Comparison of ENCODE assay signal across 18 cellular contexts in genomic region chr2:31704561-31705212, GRCh38.
DNase-seq lines count a peak whose midpoint lies in the region; ATAC-seq, FAIRE-seq and TF ChIP-seq lines count a peak whose summit lies in the region.
"Had no signal": no experiment of that assay in that cellular context is flagged by ENCODE, and none has a peak within 500 bp of the region (broad histone marks: within the 10 kb centered on the region; RNA-seq: fewer than 3 reads in every experiment).

No MANE protein-coding gene starts in this region.

- peak overlapping the region in 1 of 2 experiments; percentile 25; a peak in 2 of 6 replicates for H3K27ac ChIP-seq in A549
- no peak overlapping the region for H3K27ac ChIP-seq in PC-3 (ENCODE audit: low read length)
- H3K27ac ChIP-seq in HepG2 (ENCODE audit: extremely low read length, insufficient read depth, low read length) = no peak overlapping the region
- peak overlapping the region; percentile 9 to 61 for H3K27ac ChIP-seq in prostate gland

- TF ChIP-seq POLR2A in A549 (IDR thresholded peaks at IDR 0.05; ENCODE audit: low read length) (no peak), HepG2 (IDR thresholded peaks at IDR 0.05; ENCODE audit: insufficient read depth in 1 of 2, low read depth in 2 of 2, low read length in 2 of 2) (no peak), prostate gland (IDR thresholded peaks at IDR 0.05) (no peak)

- peak; percentile 34 to 58; a peak in 2 of 6 replicates for ATAC-seq in A549
- no peak for ATAC-seq in PC-3
- peak; percentile 35; the same call in 1 of the 3 replicates for ATAC-seq in HepG2
- ATAC-seq in SK-N-SH treated with all-trans-retinoic acid at 6 μM for 48 hours = no peak
- no peak for ATAC-seq in GM21447 (IDR thresholded peaks at IDR 0.05; ENCODE audit: unreplicated experiment)
- ATAC-seq in GM21367 (IDR thresholded peaks at IDR 0.05; ENCODE audit: unreplicated experiment) = no peak

- H3K27me3 ChIP-seq in PC-3 (ENCODE audit: low read length) (no peaks in the 10 kb centered on the region), HepG2 (ENCODE audit: control insufficient read depth in 1 of 2, insufficient read depth in 2 of 2, low read length in 2 of 2) (no peaks in the 10 kb centered on the region), prostate gland (replicated peaks; ENCODE audit: insufficient read depth) (no peaks in the 10 kb centered on the region)

- peak in 1 of 2 experiments; percentile 29 for DNase-seq in A549 (ENCODE audit: low read depth in 1 of 2, low spot score in 1 of 2)
- DNase-seq in PC-3 = peak; percentile 44
- no peak for DNase-seq in HepG2 (ENCODE audit: low spot score)
- DNase-seq in prostate gland (ENCODE audit: low spot score) = peak; percentile 88
- DNase-seq in cerebellar nuclear complex (lab: John Stamatoyannopoulos, UW) = no peak
- DNase-seq: C1 segment of cervical spinal cord; CD4-positive, alpha-beta T cell; DMS153; DMS79 treated with DMSO at 0.1 percent for 48 hours; EL had no signal

- H3F3A ChIP-seq in PC-3 (ENCODE audit: low read length, unreplicated experiment) = no peaks in the 10 kb centered on the region

- FAIRE-seq in A549 (lab: Jason Lieb, UNC) (no peak), HepG2 (lab: Jason Lieb, UNC) (no peak)
- FAIRE-seq: D721Med, G401.6, GM12891, H1 had no signal

- no peak for TF ChIP-seq CTCF in A549 (IDR thresholded peaks at IDR 0.05)
- TF ChIP-seq CTCF in PC-3 (conservative IDR thresholded peaks at IDR 0.05; ENCODE audit: low read depth, low read length) = no peak
- TF ChIP-seq CTCF in HepG2 (CRISPR knock-in tag; IDR thresholded peaks at IDR 0.05) = no peak
- no peak for TF ChIP-seq CTCF in prostate gland (IDR thresholded peaks at IDR 0.05)

- TF ChIP-seq EP300 in A549 (IDR thresholded peaks at IDR 0.05) (no peak), HepG2 (IDR thresholded peaks at IDR 0.05; ENCODE audit: low read depth in 2 of 2, low read length in 2 of 2) (no peak), HepG2 (CRISPR knock-in tag; IDR thresholded peaks at IDR 0.05; ENCODE audit: borderline replicate concordance) (no peak)

- intact Hi-C loops in PC-3 (cut with micrococcal nuclease) (no loop called here), HepG2 (cut with micrococcal nuclease; ENCODE audit: unreplicated experiment) (no loop called here), prostate gland (cut with DNase I) (no loop called here)

- H3K36me3 ChIP-seq in PC-3 (ENCODE audit: low read depth, low read length) (no peaks in the 10 kb centered on the region), HepG2 (replicated peaks in 1 of 2; ENCODE audit: control insufficient read depth in 1 of 2, insufficient read depth in 2 of 2, low read length in 2 of 2) (no peaks in the 10 kb centered on the region), prostate gland (no peaks in the 10 kb centered on the region)
- H3K36me3 ChIP-seq: HAP-1 had no signal

- TF ChIP-seq RAD21 in A549 (conservative IDR thresholded peaks at IDR 0.05 in 1 of 2, IDR thresholded peaks at IDR 0.05 in 1 of 2) (no peak), HepG2 (CRISPR knock-in tag; IDR thresholded peaks at IDR 0.05) (no peak)

- peaks cover 6% of the 10 kb centered on the region; the same call in 1 of the 3 replicates for H3K4me1 ChIP-seq in A549
- H3K4me1 ChIP-seq in PC-3 (ENCODE audit: insufficient read depth, low read length) = no peaks in the 10 kb centered on the region
- H3K4me1 ChIP-seq in HepG2 (ENCODE audit: insufficient read depth, low read length) = peaks cover 20% of the 10 kb centered on the region
- H3K4me1 ChIP-seq in prostate gland (replicated peaks) = peaks cover 4% of the 10 kb centered on the region
- H3K4me1 ChIP-seq: HAP-1 had no signal

- in situ Hi-C loops in HepG2 (cut with HindIII; ENCODE audit: extremely low pct_ligation_motif_present, low pct_unique_long_range_greater_than_20kb) = no loop called here

- H4K20me1 ChIP-seq in PC-3 (ENCODE audit: low read length) (no peaks in the 10 kb centered on the region), HepG2 (ENCODE audit: insufficient read depth, low read length) (no peaks in the 10 kb centered on the region)

- POLR2A ChIA-PET in A549 (lab: Yijun Ruan, JAX) (no interaction called here), PC-3 (lab: Charles Lee; ENCODE audit: unreplicated experiment) (no interaction called here), HepG2 (lab: Yijun Ruan, JAX) (interaction anchor here (0.6 to 1.2 kb wide), 2 partner anchors 359 to 992 kb away, joined by 3 to 4 read pairs; partner anchors contain the start of gene SPAST)

- H3K9me3 ChIP-seq in A549 (peaks cover 10% of the 10 kb centered on the region; the same call in 1 of the 3 replicates), PC-3 (ENCODE audit: low read length) (peaks cover 5% of the 10 kb centered on the region; the same call in 1 of the 2 replicates), HepG2 (ENCODE audit: low read length) (no peaks in the 10 kb centered on the region), prostate gland (no peaks in the 10 kb centered on the region)
- H3K9me3 ChIP-seq: HAP-1 had no signal

- H2AFZ ChIP-seq in PC-3 (ENCODE audit: low read length) = no peak overlapping the region
- H2AFZ ChIP-seq in HepG2 (ENCODE audit: low read length) = no peak overlapping the region

- no TSS peak for BruUV-seq in PC-3 (replicated peaks; lab: Mats Ljungman, UMichigan)
- no TSS peak for BruUV-seq in HepG2 (replicated peaks; lab: Mats Ljungman, UMichigan)

- H3K9me2 ChIP-seq in PC-3 (replicated peaks; ENCODE audit: low read length) = no peaks in the 10 kb centered on the region

- H3K79me2 ChIP-seq in PC-3 (ENCODE audit: low read length) (no peaks in the 10 kb centered on the region), HepG2 (ENCODE audit: insufficient read depth, low read length) (no peaks in the 10 kb centered on the region)

- H3K4me2 ChIP-seq in A549 (peak overlapping the region; percentile 20; the same call in 1 of the 3 replicates), PC-3 (ENCODE audit: low read length) (no peak overlapping the region), HepG2 (ENCODE audit: low read depth, low read length) (no peak overlapping the region)

- H3K9ac ChIP-seq in PC-3 (ENCODE audit: low read length) (no peak overlapping the region), HepG2 (ENCODE audit: insufficient read depth, low read depth, low read length) (no peak overlapping the region)

- CTCF ChIA-PET in A549 (lab: Yijun Ruan, JAX) = interaction anchor here (0.7 to 0.8 kb wide), 3 partner anchors 10 to 442 kb away, joined by 3 read pairs; no protein-coding TSS in a partner anchor
- CTCF ChIA-PET in PC-3 (lab: Charles Lee) = interaction anchor here (0.7 kb wide), 1 partner anchor 26 kb away, joined by 5 read pairs; no protein-coding TSS in a partner anchor
- CTCF ChIA-PET in HepG2 (lab: Yijun Ruan, JAX; ENCODE audit: low intra/inter-chr PET ratio, low total read pairs) = no interaction called here

- H3K4me3 ChIP-seq in A549 (no peak overlapping the region), PC-3 (ENCODE audit: low read length) (no peak overlapping the region), HepG2 (replicated peaks in 1 of 3; ENCODE audit: insufficient read depth in 1 of 3, low read depth in 2 of 3, low read length in 3 of 3) (no peak overlapping the region), prostate gland (no peak overlapping the region)
- H3K4me3 ChIP-seq: HAP-1 had no signal

- WGBS in A549 (ENCODE audit: missing lambda C conversion rate) = 3% methylated on average over 4 of the region's 4 CpGs
- 2% methylated on average over 4 of the region's 4 CpGs for WGBS in HepG2 (ENCODE audit: low lambda C conversion rate)
- WGBS in prostate gland = 20% methylated on average over 4 of the region's 4 CpGs

TF ChIP-seq in A549, 52 proteins besides CTCF, POLR2A, EP300 and RAD21:
- TF ChIP-seq JUN (IDR thresholded peaks at IDR 0.05) (no peak), KDM1A (IDR thresholded peaks at IDR 0.05; ENCODE audit: low read depth) (no peak), BHLHE40 (IDR thresholded peaks at IDR 0.05; ENCODE audit: low read depth, low read length) (no peak), CEBPB (IDR thresholded peaks at IDR 0.05) (no peak), ZFP36 (IDR thresholded peaks at IDR 0.05; ENCODE audit: borderline replicate concordance, partially characterized antibody) (no peak), ZC3H11A (IDR thresholded peaks at IDR 0.05) (no peak), KDM5A (IDR thresholded peaks at IDR 0.05) (no peak), ZSCAN20 (CRISPR knock-in tag; IDR thresholded peaks at IDR 0.05) (no peak), HOXA7 (CRISPR knock-in tag; IDR thresholded peaks at IDR 0.05) (no peak)

TF ChIP-seq in HepG2, 621 proteins besides CTCF, POLR2A, EP300 and RAD21 (continues in another document):
- TF ChIP-seq WIZ (CRISPR knock-in tag; IDR thresholded peaks at IDR 0.05) (no peak), HNF4A (CRISPR knock-in tag; IDR thresholded peaks at IDR 0.05) (peak; percentile 38), ZNF224 (CRISPR knock-in tag; IDR thresholded peaks at IDR 0.05) (no peak)

TF ChIP-seq in SK-N-SH treated with all-trans-retinoic acid at 6 μM for 48 hours, 23 proteins besides CTCF, POLR2A, EP300 and RAD21:
- TF ChIP-seq PPARA (CRISPR knock-in tag; IDR thresholded peaks at IDR 0.05; ENCODE audit: borderline replicate concordance) = no peak
- no peak for TF ChIP-seq RARB (CRISPR knock-in tag; IDR thresholded peaks at IDR 0.05)
- TF ChIP-seq ZNF565 (CRISPR knock-in tag; conservative IDR thresholded peaks at IDR 0.05; ENCODE audit: low read depth) = no peak
- TF ChIP-seq ESRRG (CRISPR knock-in tag; IDR thresholded peaks at IDR 0.05) = no peak
- no peak for TF ChIP-seq SNAI2 (CRISPR knock-in tag; IDR thresholded peaks at IDR 0.05)
- no peak for TF ChIP-seq ZC3H10 (CRISPR knock-in tag; IDR thresholded peaks at IDR 0.05)
- no peak for TF ChIP-seq ARNTL (CRISPR knock-in tag; IDR thresholded peaks at IDR 0.05; ENCODE audit: borderline replicate concordance, low read depth)
- TF ChIP-seq CSRNP3 (CRISPR knock-in tag; IDR thresholded peaks at IDR 0.05) = no peak
- TF ChIP-seq ZNF8 (CRISPR knock-in tag; IDR thresholded peaks at IDR 0.05) = no peak
TF ChIP-seq in SK-N-SH treated with all-trans-retinoic acid at 6 μM for 48 hours: peak in this region for 0.

Comparison
In these comparisons a context has a peak if more than half of its experiments do, and no peak if none do; other contexts are left out.
1. ATAC-seq: peak in A549 (2 of 2) and HepG2 (single experiment); none in PC-3 (single experiment), SK-N-SH treated with all-trans-retinoic acid at 6 μM for 48 hours (single experiment), GM21447 (single experiment) and GM21367 (single experiment).
2. DNase-seq: peak in PC-3 (single experiment) and prostate gland (single experiment); none in HepG2 (single experiment) and cerebellar nuclear complex (0 of 2).
3. H3K27ac ChIP-seq: peak in prostate gland (2 of 2); none in PC-3 (single experiment) and HepG2 (single experiment).